Comparison of ENCODE assay signal across 8 cellular contexts in the genomic region with DNA sequence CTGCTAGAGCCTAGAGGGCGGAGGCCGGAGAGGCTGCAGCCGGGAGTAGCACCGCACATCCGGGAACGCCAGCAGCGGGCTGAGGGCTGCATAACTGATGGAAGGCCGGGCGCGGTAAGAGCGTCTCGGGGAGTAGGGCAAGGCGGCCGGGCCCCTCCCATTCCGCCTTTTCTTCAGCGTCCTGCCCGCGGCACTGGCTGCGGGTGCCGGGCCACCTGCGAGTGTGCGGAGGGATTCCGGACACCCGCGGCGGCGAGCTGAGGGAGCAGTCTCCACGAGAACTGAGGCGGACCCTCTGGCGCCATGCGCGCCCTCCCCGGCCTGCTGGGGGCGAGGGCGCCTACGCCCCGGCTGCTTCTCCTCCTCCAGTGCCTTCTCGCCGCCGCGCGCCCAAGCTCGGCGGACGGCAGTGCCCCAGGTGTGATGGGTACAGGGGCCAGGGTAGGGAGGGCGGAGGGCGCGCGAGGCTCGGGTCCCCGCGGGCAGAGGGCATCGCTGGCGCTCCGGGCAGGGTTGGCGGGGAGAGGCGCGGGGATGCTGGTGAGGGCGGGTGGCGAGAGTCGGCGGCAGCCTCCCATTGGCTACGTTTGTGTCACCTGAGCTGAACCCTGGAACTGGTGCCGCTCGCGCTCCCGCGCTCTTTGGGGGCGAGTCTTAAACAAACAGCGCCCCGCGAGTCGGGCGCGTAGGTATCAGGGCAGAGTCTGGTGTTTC.
DNase-seq lines count a peak whose midpoint lies in the region; ATAC-seq and TF ChIP-seq lines count a peak whose summit lies in the region.

No MANE protein-coding gene starts in this region.

- no peak for TF ChIP-seq CTCF in astrocyte of the cerebellum (IDR thresholded peaks at IDR 0.05; ENCODE audit: low read depth, low read length, missing control alignments)

- in situ Hi-C loops in astrocyte of the cerebellum (cut with HindIII; ENCODE audit: low sequenced_read_pairs) = no loop called here

- peak overlapping the region; percentile 98 for H3K27ac ChIP-seq in KOPT-K1 (ENCODE audit: low read depth, low read length, poor library complexity, severe bottlenecking)

- H3K4me3 ChIP-seq in astrocyte of the cerebellum (ENCODE audit: low read depth, low read length) (peak overlapping the region; percentile 48), iPS-18c (ENCODE audit: insufficient read depth, low read depth, low read length) (peak overlapping the region; percentile 63)

- H3K36me3 ChIP-seq in KOPT-K1 (ENCODE audit: insufficient read depth, low read length) = no peaks in the 10 kb centered on the region

- DNase-seq in Daoy (ENCODE audit: low read depth) (peak; percentile 89), T-helper 2 cell (peak; percentile 62 to 97 (median 79)), astrocyte of the cerebellum (ENCODE audit: low read depth) (no peak), OCI-M2 (lab: John Stamatoyannopoulos, UW; ENCODE audit: unreplicated experiment) (no peak)
- DNase-seq in stimulated activated CD4-positive, alpha-beta T cell treated with anti-CD3 and anti-CD28 coated beads, Interleukin-12 subunit alpha, Interleukin-12 subunit beta, amount 100 ng/mL, for 24 hours (ENCODE audit: low read depth in 2 of 2) = peak; percentile 73 to 84

- H3K9me3 ChIP-seq in KOPT-K1 (ENCODE audit: insufficient read depth, low read length, poor library complexity, severe bottlenecking) (no peaks in the 10 kb centered on the region), iPS-18c (ENCODE audit: control insufficient read depth, insufficient read depth, low read length) (no peaks in the 10 kb centered on the region)

- no peak for ATAC-seq in GM21737 (IDR thresholded peaks at IDR 0.05; ENCODE audit: unreplicated experiment)

Comparison
In these comparisons a context has a peak if more than half of its experiments do, and no peak if none do; other contexts are left out.
1. DNase-seq: peak in Daoy (single experiment), T-helper 2 cell (5 of 5) and stimulated activated CD4-positive, alpha-beta T cell treated with anti-CD3 and anti-CD28 coated beads, Interleukin-12 subunit alpha, Interleukin-12 subunit beta, amount 100 ng/mL, for 24 hours (2 of 2); none in astrocyte of the cerebellum (single experiment) and OCI-M2 (single experiment).